25 cellular contexts compared by ENCODE assay signal in the genomic region with DNA sequence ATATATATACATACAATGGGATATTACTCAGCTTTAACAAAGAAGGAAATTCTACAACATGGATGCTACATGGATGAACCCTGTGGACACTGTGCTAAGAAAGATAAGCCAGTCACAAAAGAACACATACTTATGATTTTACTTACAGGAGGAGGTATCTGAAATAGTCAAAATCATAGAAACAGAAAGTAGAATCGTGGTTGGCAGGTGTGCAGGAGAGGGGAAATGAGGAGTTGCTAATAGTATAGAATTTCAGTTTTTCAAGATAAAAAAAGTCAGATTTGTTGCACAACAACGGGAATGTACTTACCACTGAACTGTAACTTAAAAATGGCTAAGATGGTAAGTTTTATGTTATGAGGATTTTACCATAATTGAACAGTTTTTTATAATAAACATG.
"Had no signal": no experiment of that assay in that cellular context is flagged by ENCODE, and none has a peak within 500 bp of the region (broad histone marks: within the 10 kb centered on the region; RNA-seq: fewer than 3 reads in every experiment).

No MANE protein-coding gene starts in this region.

- H3K4me1 ChIP-seq: left lung, lower lobe of right lung, pancreas, prostate gland, spleen, suprapubic skin, tibial artery, upper lobe of right lung had no signal

- H3K36me3 ChIP-seq: left lung, lower lobe of right lung, pancreas, prostate gland, spleen, suprapubic skin, thoracic aorta, tibial artery, upper lobe of right lung had no signal

- DNase-seq: hippocampal formation; kidney; left colon; left lung; lower lobe of right lung; mammary epithelial cell; mesenchymal stem cell; naive thymus-derived CD8-positive, alpha-beta T cell; nucleus accumbens; pancreas; posterior cingulate gyrus; retina; right cardiac atrium; small intestine; spleen; stimulated activated CD4-positive, alpha-beta T cell treated with anti-CD3 and anti-CD28 coated beads, Interleukin-4, amount 100 ng/mL, for 24 hours; stimulated activated naive CD4-positive, alpha-beta T cell; tibial artery; upper lobe of right lung had no signal

- H3K9me3 ChIP-seq: left lung, lower lobe of right lung, pancreas, prostate gland, spleen, suprapubic skin, thoracic aorta, tibial artery, upper lobe of right lung had no signal

- H3K27ac ChIP-seq: left lung, lower lobe of right lung, pancreas, prostate gland, spleen, suprapubic skin, thoracic aorta, tibial artery, upper lobe of right lung had no signal

- ATAC-seq: left colon; left lung; lower lobe of right lung; naive thymus-derived CD8-positive, alpha-beta T cell; pancreas; right cardiac atrium; sciatic nerve; stimulated activated effector memory CD8-positive, alpha-beta T cell treated with anti-CD3 and anti-CD28 coated beads, Interleukin-12 subunit alpha, Interleukin-12 subunit beta, amount 100 ng/mL, for 72 hours; upper lobe of right lung had no signal

- H3K27me3 ChIP-seq: left lung, pancreas, spleen, suprapubic skin, tibial artery, upper lobe of right lung had no signal

- FAIRE-seq: pancreas, small intestine, urothelium cell line had no signal

- H3K4me3 ChIP-seq: left lung, lower lobe of right lung, pancreas, prostate gland, spleen, suprapubic skin, thoracic aorta, tibial artery, upper lobe of right lung had no signal
